ENCODE assay signal across 8 cellular contexts in the genomic region with DNA sequence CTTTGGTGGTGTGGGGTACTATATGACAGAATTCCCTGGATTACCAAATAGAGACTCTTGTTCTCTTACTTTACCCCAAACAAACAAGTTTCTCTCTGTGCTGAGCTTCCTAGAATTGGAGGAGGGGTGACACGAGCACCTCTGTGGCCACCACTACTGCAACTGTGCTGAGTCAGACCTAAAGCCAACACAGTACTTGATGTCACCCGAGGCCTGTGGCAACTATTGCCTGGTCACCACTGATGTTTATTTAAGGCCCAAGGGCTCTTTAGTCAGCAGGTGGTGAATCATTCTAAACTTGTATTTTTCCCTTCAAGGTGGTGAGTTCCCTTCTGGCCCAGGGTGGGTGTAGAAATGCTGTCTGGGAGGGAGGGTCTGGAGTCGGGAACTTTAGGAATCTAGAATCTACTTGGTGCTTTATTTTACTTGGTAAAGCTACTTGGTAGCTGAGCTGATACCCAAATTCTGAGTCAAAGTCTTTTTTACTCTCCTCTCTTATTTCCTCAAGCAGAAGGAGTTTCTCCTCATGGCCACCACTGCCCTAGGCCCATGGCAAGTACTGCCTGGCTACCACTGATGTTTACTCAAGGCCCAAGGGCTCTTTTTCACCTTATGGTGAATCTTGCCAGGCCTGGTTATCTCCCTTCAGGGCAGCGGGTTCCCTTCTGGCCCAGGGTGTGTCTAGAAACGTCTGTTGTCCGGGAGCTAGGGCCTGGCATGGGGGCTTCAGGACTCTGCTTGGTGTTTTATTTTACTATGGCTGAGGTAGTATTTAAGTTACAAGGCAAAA. TPM values are rescaled to one million over a fixed set of nuclear protein-coding genes. Genes with fewer than 3 reads are reported as not detected.
DNase-seq lines count a peak whose midpoint lies in the region; ATAC-seq, FAIRE-seq and TF ChIP-seq lines count a peak whose summit lies in the region.

No MANE protein-coding gene starts in this region.

- H3K36me3 ChIP-seq in K562 (ENCODE audit: control insufficient read depth, insufficient read depth, low read length) (no peaks in the 10 kb centered on the region), mucosa of stomach (ENCODE audit: control insufficient read depth, insufficient read depth, low read length) (no peaks in the 10 kb centered on the region)

- no peak for TF ChIP-seq CTCF in K562 (IDR thresholded peaks at IDR 0.05 in 2 of 3, conservative IDR thresholded peaks at IDR 0.05 in 1 of 3; ENCODE audit: insufficient read depth in 2 of 3, low read depth in 1 of 3, low read length in 3 of 3)

- no peaks in the 10 kb centered on the region for H4K20me1 ChIP-seq in K562 (replicated peaks; ENCODE audit: control insufficient read depth, insufficient read depth, low read length)

- POLR2A ChIA-PET in K562 (lab: Yijun Ruan, JAX), result no interaction called here

- no peak for TF ChIP-seq EP300 in K562 (IDR thresholded peaks at IDR 0.05; ENCODE audit: low read length)

- no peak overlapping the region for H3K4me2 ChIP-seq in K562 (ENCODE audit: insufficient read depth, low read length)

- H3K27me3 ChIP-seq in K562 (ENCODE audit: control insufficient read depth in 2 of 2, insufficient read depth in 2 of 2, low read length in 2 of 2), result no peaks in the 10 kb centered on the region
- no peaks in the 10 kb centered on the region for H3K27me3 ChIP-seq in mucosa of stomach (ENCODE audit: control insufficient read depth, insufficient read depth, low read length)

- H2AFZ ChIP-seq in K562 (ENCODE audit: low read depth, low read length), result peak overlapping the region; percentile 40; the same call in 1 of the 2 replicates

- 0% methylated on average over 4 of the region's 6 CpGs for WGBS in K562 (ENCODE audit: insufficient coverage, low coverage, missing lambda C conversion rate)

- 0 out of 5 replicates have a peak, but pooled peaks cover 0 to 2% of the 10 kb centered on the region in 2 experiments for H3K4me1 ChIP-seq in K562 (replicated peaks in 1 of 2; ENCODE audit: control insufficient read depth in 2 of 2, insufficient read depth in 2 of 2, low read length in 2 of 2)
- peaks cover 21% of the 10 kb centered on the region for H3K4me1 ChIP-seq in mucosa of stomach (ENCODE audit: control insufficient read depth, insufficient read depth, low read length)

- DNase-seq in K562 (ENCODE audit: extremely low read depth in 1 of 4, low spot score in 3 of 4), result peak in 1 of 4 experiments; percentile 48
- DNase-seq in germinal center (ENCODE audit: low spot score), result no peak
- DNase-seq in stimulated activated CD4-positive, alpha-beta T cell treated with anti-CD3 and anti-CD28 coated beads, Interleukin-4, amount 100 ng/mL, for 4 hours, result no peak
- DNase-seq in SK-N-DZ (ENCODE audit: low spot score), result no peak

- TF ChIP-seq POLR2A in K562 (conservative IDR thresholded peaks at IDR 0.05), result no peak

- FAIRE-seq in K562 (lab: Jason Lieb, UNC), result no peak

- H3K9me3 ChIP-seq in K562 (replicated peaks; ENCODE audit: control insufficient read depth, insufficient read depth, low read depth, low read length) (no peaks in the 10 kb centered on the region), mucosa of stomach (ENCODE audit: control insufficient read depth, low read length) (no peaks in the 10 kb centered on the region)

- no peak overlapping the region for H3K4me3 ChIP-seq in K562
- no peak overlapping the region for H3K4me3 ChIP-seq in mucosa of stomach (ENCODE audit: low read length)

- no peak for TF ChIP-seq RAD21 in K562 (CRISPR knock-in tag; conservative IDR thresholded peaks at IDR 0.05 in 1 of 2, IDR thresholded peaks at IDR 0.05 in 1 of 2)

- CTCF ChIA-PET in K562 (lab: Yijun Ruan, JAX; ENCODE audit: low intra/inter-chr PET ratio), result no interaction called here

- peak; percentile 61 for ATAC-seq in GM18508 (IDR thresholded peaks at IDR 0.05; ENCODE audit: insufficient read depth, unreplicated experiment)
- peak; percentile 81 for ATAC-seq in HG03378 (IDR thresholded peaks at IDR 0.05; ENCODE audit: unreplicated experiment)
- ATAC-seq in K562, result peak; percentile 75
- ATAC-seq in GM21390 (IDR thresholded peaks at IDR 0.05; ENCODE audit: unreplicated experiment), result no peak

- intact Hi-C loops in K562 (cut with micrococcal nuclease), result no loop called here

- no peak overlapping the region; a peak in 1 of 4 replicates for H3K9ac ChIP-seq in K562 (ENCODE audit: insufficient read depth in 1 of 2, low read depth in 2 of 2, low read length in 2 of 2)
- H3K9ac ChIP-seq in mucosa of stomach (ENCODE audit: low read length), result peak overlapping the region; percentile 53

- peak overlapping the region; percentile 68; the same call in 2 of the 3 replicates for H3K27ac ChIP-seq in K562 (ENCODE audit: extremely low read depth, low read depth, low read length)

- BruUV-seq in K562 (replicated peaks; lab: Mats Ljungman, UMichigan), result no TSS peak

- no peaks in the 10 kb centered on the region for H3K79me2 ChIP-seq in K562 (ENCODE audit: control insufficient read depth, insufficient read depth, low read length)

- no peaks in the 10 kb centered on the region for H3K9me1 ChIP-seq in K562 (ENCODE audit: control insufficient read depth, insufficient read depth, low read length)

- in situ Hi-C loops in K562 (cut with MboI), result no loop called here

TF ChIP-seq in K562, 482 proteins besides CTCF, POLR2A, EP300 and RAD21 (continues in another document):
- TF ChIP-seq, protein P1, sequence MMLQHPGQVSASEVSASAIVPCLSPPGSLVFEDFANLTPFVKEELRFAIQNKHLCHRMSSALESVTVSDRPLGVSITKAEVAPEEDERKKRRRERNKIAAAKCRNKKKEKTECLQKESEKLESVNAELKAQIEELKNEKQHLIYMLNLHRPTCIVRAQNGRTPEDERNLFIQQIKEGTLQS (IDR thresholded peaks at IDR 0.05), result peak; percentile 54; the same call in 1 of the 2 replicates
- TF ChIP-seq, protein P1 (CRISPR knock-in tag; conservative IDR thresholded peaks at IDR 0.05), result no peak
- TF ChIP-seq MAFK (IDR thresholded peaks at IDR 0.05; ENCODE audit: low read length) (peak; percentile 64), C11orf30 (IDR thresholded peaks at IDR 0.05; ENCODE audit: low read depth) (peak; percentile 79), TFAM (CRISPR knock-in tag; conservative IDR thresholded peaks at IDR 0.05) (no peak), ZNF175 (CRISPR knock-in tag; IDR thresholded peaks at IDR 0.05; ENCODE audit: low read depth) (0 out of 2 replicates have a peak, but pooled peaks have one; percentile 39), FOXA3 (CRISPR knock-in tag; conservative IDR thresholded peaks at IDR 0.05 in 1 of 2, IDR thresholded peaks at IDR 0.05 in 1 of 2) (peak in 1 of 2 experiments; percentile 48; a peak in 1 of 4 replicates), ZNF316 (IDR thresholded peaks at IDR 0.05) (peak; percentile 87), MAFG (tag; conservative IDR thresholded peaks at IDR 0.05) (peak; percentile 26; the same call in 1 of the 2 replicates), JUND (IDR thresholded peaks at IDR 0.05; ENCODE audit: borderline replicate concordance, low read depth, low read length) (peak; percentile 53; the same call in 1 of the 2 replicates), JUND (tag; IDR thresholded peaks at IDR 0.05; ENCODE audit: borderline replicate concordance, low read depth, low read length) (peak; percentile 56; the same call in 1 of the 3 replicates), RFX1 (IDR thresholded peaks at IDR 0.05) (peak; percentile 22; the same call in 1 of the 2 replicates), NR2C2 (CRISPR knock-in tag; IDR thresholded peaks at IDR 0.05) (no peak), NR2C2 (tag; IDR thresholded peaks at IDR 0.05) (peak; percentile 21; the same call in 1 of the 2 replicates), NFE2 (IDR thresholded peaks at IDR 0.05; ENCODE audit: low read depth) (peak; percentile 69), MAFF (IDR thresholded peaks at IDR 0.05; ENCODE audit: low read length) (peak; percentile 28; the same call in 1 of the 2 replicates), ZNF24 (IDR thresholded peaks at IDR 0.05) (no peak), TBP (optimal IDR thresholded peaks at IDR 0.05; ENCODE audit: low read depth, low read length) (peak; percentile 12), PHB2 (IDR thresholded peaks at IDR 0.05; ENCODE audit: low read depth) (no peak), FOSL1 (tag; conservative IDR thresholded peaks at IDR 0.05) (peak; percentile 89)

RNA-seq across cellular contexts. Expression of a gene that starts 9.8 kb away (rescaled TPM):
- not detected in 2 replicates for total RNA-seq in K562 (2011; cell fraction: chromatin; rRNA removed; ENCODE audit: low replicate concordance)
- total RNA-seq in K562 (2011; cell fraction: nucleolus; rRNA removed), result 0.26 TPM in 1 of 2 replicates, not detected in the other
- total RNA-seq in K562 (2011; cell fraction: nucleoplasm; rRNA removed), result 0.31 TPM in 1 of 2 replicates, not detected in the other
- total RNA-seq in K562 (2014; rRNA removed) (not detected in 2 replicates), K562 (2014; rRNA removed; fragmentation: Illumina TruSeq; extraction: Trizol) (0.07 TPM in 1 of 2 replicates, not detected in the other), K562 (2015; rRNA removed; fragmentation: Illumina TruSeq; extraction: Trizol) (0.07 and 0.08 TPM in 2 replicates), K562 (2021) (not detected in 2 replicates)
- polyA plus RNA-seq in K562 (2011; rRNA removed) (not detected in 2 replicates), K562 (2014; fragmentation: Illumina TruSeq; extraction: Trizol) (0.06 TPM in 1 of 2 replicates, not detected in the other), K562 (2014; fragmentation: Nextera tagmentation; extraction: Ambion mirVana) (under 1 TPM in 1 of 2 experiments, not detected in 1; 0.07 TPM), K562 (2014; rRNA removed) (0.04 and 0.28 TPM in 2 replicates)
- not detected in 2 replicates for polyA plus RNA-seq in K562 (2011; cell fraction: cytosol; rRNA removed)
- not detected in 2 replicates for polyA plus RNA-seq in K562 (2011; cell fraction: nucleus; rRNA removed)
- 0.16 and 0.72 TPM in 2 replicates for polyA plus RNA-seq in K562 (2012)
- polyA minus RNA-seq in K562 (2011; rRNA and poly(A)+ RNA removed), result not detected in 2 replicates
- polyA minus RNA-seq in K562 (2011; cell fraction: cytosol; rRNA and poly(A)+ RNA removed), result 0.76 TPM in 1 of 2 replicates, not detected in the other
- not detected in 2 replicates for polyA minus RNA-seq in K562 (2011; cell fraction: nucleus; rRNA and poly(A)+ RNA removed)
- polyA plus RNA-seq in SK-N-DZ (2014; cell fraction: cytosol; rRNA removed), result 0.35 TPM in 1 of 2 replicates, not detected in the other
- polyA plus RNA-seq in SK-N-DZ (2014; cell fraction: nucleus; rRNA removed), result 0.31 and 0.91 TPM in 2 replicates
